Comparison of ENCODE assay signal across 24 cellular contexts in genomic region chr15:34182942-34183341, GRCh38. TPM values are rescaled to one million over a fixed set of nuclear protein-coding genes. Genes with fewer than 3 reads are reported as not detected.
DNase-seq lines count a peak whose midpoint lies in the region; ATAC-seq and TF ChIP-seq lines count a peak whose summit lies in the region.
"Had no signal": no experiment of that assay in that cellular context is flagged by ENCODE, and none has a peak within 500 bp of the region (broad histone marks: within the 10 kb centered on the region; RNA-seq: fewer than 3 reads in every experiment).

No MANE protein-coding gene starts in this region.

- no peak overlapping the region for H3K4me3 Mint-ChIP-seq in endodermal cell
- no peak overlapping the region for H3K4me3 Mint-ChIP-seq in activated CD4-positive, alpha-beta T cell treated with anti-CD3 and anti-CD28 coated beads, Interleukin-2, amount 10 ng/mL, durations not matched to agents 7 days and 5 days
- H3K4me3 Mint-ChIP-seq: activated naive CD8-positive, alpha-beta T cell treated with anti-CD3 and anti-CD28 coated beads for 36 hours; activated T-helper 1 cell treated with anti-CD3 and anti-CD28 coated beads, Interleukin-12 subunit alpha, Interleukin-12 subunit beta, Interleukin-2, Interleukin-4 antibody, amounts not matched to agents 30 ng/mL and 10 ng/mL and 1 ng/mL, durations not matched to agents 14 hours and 24 hours and 36 hours; IgD-negative memory B cell had no signal

- H3F3A ChIP-seq in smooth muscle cell (ENCODE audit: low read depth): no peaks in the 10 kb centered on the region

- CTCF ChIA-PET in activated CD4-positive, alpha-beta T cell treated with anti-CD3 and anti-CD28 coated beads, Interleukin-2, amount 10 ng/mL, durations not matched to agents 7 days and 5 days (lab: Charles Lee): interaction anchor here (1.2 kb wide), 1 partner anchor 35 kb away, joined by 4 read pairs; no protein-coding TSS in a partner anchor

- H3K4me1 Mint-ChIP-seq in endodermal cell: peaks cover 5% of the 10 kb centered on the region
- no peaks in the 10 kb centered on the region for H3K4me1 Mint-ChIP-seq in activated CD4-positive, alpha-beta T cell treated with anti-CD3 and anti-CD28 coated beads, Interleukin-2, amount 10 ng/mL, durations not matched to agents 7 days and 5 days

- DNase-seq in SIG-M5 treated with dmso at 0.1 percent for 504 hours (lab: John Stamatoyannopoulos, UW; ENCODE audit: unreplicated experiment) (peak; percentile 4), SIG-M5 (lab: John Stamatoyannopoulos, UW) (no peak), endodermal cell (peak; percentile 65), left lobe of liver (ENCODE audit: low spot score) (no peak), smooth muscle cell (lab: John Stamatoyannopoulos, UW; ENCODE audit: unreplicated experiment) (no peak), tibial artery (no peak), right cardiac atrium (no peak)
- DNase-seq in activated CD4-positive, alpha-beta T cell treated with anti-CD3 and anti-CD28 coated beads, Interleukin-2, amount 10 ng/mL, durations not matched to agents 7 days and 5 days: no peak
- DNase-seq: activated naive CD8-positive, alpha-beta T cell treated with anti-CD3 and anti-CD28 coated beads for 36 hours; DMS 273 treated with DMSO at 0.1 percent for 48 hours; foreskin melanocyte; left colon; MV-4-11; NCI-H2029; NCI-H446 treated with DMSO at 0.1 percent for 48 hours; NK-92 treated with Interleukin-12 subunit alpha and Interleukin-12 subunit beta, amount 100 ng/mL, for 24 hours; RPMI8226; stimulated activated naive CD8-positive, alpha-beta T cell treated with anti-CD3 and anti-CD28 coated beads, Interleukin-15, Interleukin-2, amounts not matched to agents 100 U/mL and 50 U/mL, for 24 hours; upper lobe of right lung had no signal

- H3K27me3 ChIP-seq in endodermal cell (ENCODE audit: control insufficient read depth, insufficient read depth, low read length, poor library complexity, severe bottlenecking) (no peaks in the 10 kb centered on the region), smooth muscle cell (ENCODE audit: low read depth) (no peaks in the 10 kb centered on the region), tibial artery (no peaks in the 10 kb centered on the region), right cardiac atrium (ENCODE audit: control insufficient read depth, insufficient read depth) (no peaks in the 10 kb centered on the region)
- H3K27me3 ChIP-seq: BLaER1, upper lobe of right lung had no signal

- H3K36me3 Mint-ChIP-seq in endodermal cell (ENCODE audit: low read depth): peaks cover 28% of the 10 kb centered on the region
- peaks cover 32% of the 10 kb centered on the region for H3K36me3 Mint-ChIP-seq in activated CD4-positive, alpha-beta T cell treated with anti-CD3 and anti-CD28 coated beads, Interleukin-2, amount 10 ng/mL, durations not matched to agents 7 days and 5 days (ENCODE audit: low read depth)

- H3K4me1 ChIP-seq in endodermal cell (ENCODE audit: control insufficient read depth, insufficient read depth, low read length) (no peaks in the 10 kb centered on the region), smooth muscle cell (ENCODE audit: low read depth) (no peaks in the 10 kb centered on the region), tibial artery (peaks cover 0 to 15% (median 4%) of the 10 kb centered on the region in 4 donors), right cardiac atrium (ENCODE audit: control insufficient read depth, insufficient read depth, low read length) (no peaks in the 10 kb centered on the region)
- H3K4me1 ChIP-seq: BLaER1 had no signal

- no peak overlapping the region for H2AFZ ChIP-seq in smooth muscle cell (ENCODE audit: low read depth)

- no peaks in the 10 kb centered on the region for H3K27me3 Mint-ChIP-seq in endodermal cell (ENCODE audit: insufficient read depth)
- H3K27me3 Mint-ChIP-seq in activated CD4-positive, alpha-beta T cell treated with anti-CD3 and anti-CD28 coated beads, Interleukin-2, amount 10 ng/mL, durations not matched to agents 7 days and 5 days: no peaks in the 10 kb centered on the region
- H3K27me3 Mint-ChIP-seq: activated naive CD8-positive, alpha-beta T cell treated with anti-CD3 and anti-CD28 coated beads for 36 hours; IgD-negative memory B cell had no signal

- H3K36me3 ChIP-seq in endodermal cell (ENCODE audit: control insufficient read depth, insufficient read depth, low read length): peaks cover 12% of the 10 kb centered on the region
- no peaks in the 10 kb centered on the region for H3K36me3 ChIP-seq in smooth muscle cell (ENCODE audit: low read depth)
- H3K36me3 ChIP-seq in tibial artery: peaks cover 0 to 4% (median 0%) of the 10 kb centered on the region in 3 donors
- H3K36me3 ChIP-seq: upper lobe of right lung had no signal

- TF ChIP-seq CTCF in endodermal cell (conservative IDR thresholded peaks at IDR 0.05): no peak
- no peak for TF ChIP-seq CTCF in smooth muscle cell (IDR thresholded peaks at IDR 0.05; ENCODE audit: borderline replicate concordance, insufficient read depth, poor library complexity, severe bottlenecking)
- TF ChIP-seq CTCF in tibial artery (IDR thresholded peaks at IDR 0.05): no peak

- intact Hi-C loops in tibial artery (cut with DNase I; ENCODE audit: low total_unique reads) (no loop called here), right cardiac atrium (cut with DNase I) (loop anchor here in 1 of 4 donors (10.0 kb wide), 1 partner anchor 48 kb away; no protein-coding TSS in a partner anchor)

- POLR2A ChIA-PET in activated CD4-positive, alpha-beta T cell treated with anti-CD3 and anti-CD28 coated beads, Interleukin-2, amount 10 ng/mL, durations not matched to agents 7 days and 5 days (lab: Charles Lee): no interaction called here

- peak overlapping the region; percentile 44 for H3K27ac Mint-ChIP-seq in endodermal cell
- no peak overlapping the region for H3K27ac Mint-ChIP-seq in activated CD4-positive, alpha-beta T cell treated with anti-CD3 and anti-CD28 coated beads, Interleukin-2, amount 10 ng/mL, durations not matched to agents 7 days and 5 days
- H3K27ac Mint-ChIP-seq: activated naive CD8-positive, alpha-beta T cell treated with anti-CD3 and anti-CD28 coated beads for 36 hours; activated T-helper 1 cell treated with anti-CD3 and anti-CD28 coated beads, Interleukin-12 subunit alpha, Interleukin-12 subunit beta, Interleukin-2, Interleukin-4 antibody, amounts not matched to agents 30 ng/mL and 10 ng/mL and 1 ng/mL, durations not matched to agents 14 hours and 24 hours and 36 hours; IgD-negative memory B cell had no signal

- H3K9ac ChIP-seq in endodermal cell (ENCODE audit: extremely low read depth, low read length, poor library complexity, severe bottlenecking): no peak overlapping the region
- no peak overlapping the region for H3K9ac ChIP-seq in smooth muscle cell (ENCODE audit: low read depth)
- H3K9ac ChIP-seq: BLaER1 had no signal

- peaks cover 17% of the 10 kb centered on the region for H3K9me3 Mint-ChIP-seq in endodermal cell
- H3K9me3 Mint-ChIP-seq in activated CD4-positive, alpha-beta T cell treated with anti-CD3 and anti-CD28 coated beads, Interleukin-2, amount 10 ng/mL, durations not matched to agents 7 days and 5 days: peaks cover 10% of the 10 kb centered on the region
- H3K9me3 Mint-ChIP-seq: activated naive CD8-positive, alpha-beta T cell treated with anti-CD3 and anti-CD28 coated beads for 36 hours had no signal

- H3K79me2 ChIP-seq in smooth muscle cell (ENCODE audit: low read depth): peaks cover 95% of the 10 kb centered on the region

- WGBS in endodermal cell (ENCODE audit: insufficient coverage in 1 of 2, insufficient read length in 1 of 2), 2 experiments: 67 to 71% methylated on average over 4 of the region's 4 CpGs
- 60% methylated on average over 4 of the region's 4 CpGs for WGBS in smooth muscle cell (ENCODE audit: low lambda C conversion rate)
- 58% methylated on average over 4 of the region's 4 CpGs for WGBS in right cardiac atrium

- ATAC-seq in left lobe of liver (peak; percentile 48), right cardiac atrium (no peak)
- ATAC-seq: left colon; stimulated activated naive CD8-positive, alpha-beta T cell treated with anti-CD3 and anti-CD28 coated beads, Interleukin-15, Interleukin-2, amounts not matched to agents 100 U/mL and 50 U/mL, for 24 hours; upper lobe of right lung had no signal

- H3K4me3 ChIP-seq in endodermal cell (ENCODE audit: low read length) (no peak overlapping the region), smooth muscle cell (no peak overlapping the region), tibial artery (no peak overlapping the region), right cardiac atrium (ENCODE audit: low read length) (no peak overlapping the region)
- H3K4me3 ChIP-seq: BLaER1, coronary artery, upper lobe of right lung had no signal

- no peak overlapping the region for H3K4me2 ChIP-seq in smooth muscle cell
- H3K4me2 ChIP-seq: BLaER1 had no signal

- H4K20me1 ChIP-seq in smooth muscle cell (ENCODE audit: low read depth): peaks cover 78% of the 10 kb centered on the region

- peaks cover 24% of the 10 kb centered on the region for H3K9me3 ChIP-seq in endodermal cell (ENCODE audit: control insufficient read depth, low read length)
- H3K9me3 ChIP-seq in smooth muscle cell (replicated peaks; ENCODE audit: low read depth): no peaks in the 10 kb centered on the region
- H3K9me3 ChIP-seq in tibial artery: no peaks in the 10 kb centered on the region
- no peaks in the 10 kb centered on the region for H3K9me3 ChIP-seq in right cardiac atrium (ENCODE audit: control insufficient read depth, low read length)
- H3K9me3 ChIP-seq: upper lobe of right lung had no signal

- H3K27ac ChIP-seq in endodermal cell (ENCODE audit: low read depth, low read length) (no peak overlapping the region), smooth muscle cell (ENCODE audit: low read depth) (peak overlapping the region; percentile 66), tibial artery (no peak overlapping the region), right cardiac atrium (ENCODE audit: low read length) (no peak overlapping the region)
- H3K27ac ChIP-seq: 22Rv1, BLaER1, coronary artery, upper lobe of right lung had no signal

RNA-seq across cellular contexts. Expression of gene KATNBL1, which starts 27.0 kb away (rescaled TPM):
- 10 to 100 TPM; 54.3 to 71.8 TPM for total RNA-seq in endodermal cell
- 74.8 TPM for polyA plus RNA-seq in endodermal cell (2013, experiment 1 of 2)
- polyA plus RNA-seq in endodermal cell (2013, experiment 2 of 2): 72.4 TPM
- total RNA-seq in left lobe of liver: 12.0 TPM
- 91.8 and 145 TPM in 2 replicates for total RNA-seq in smooth muscle cell
- 62.3 and 65.5 TPM in 2 replicates for polyA plus RNA-seq in smooth muscle cell
- total RNA-seq in activated CD4-positive, alpha-beta T cell treated with anti-CD3 and anti-CD28 coated beads, Interleukin-2, amount 10 ng/mL, durations not matched to agents 7 days and 5 days: 10 to 100 TPM; 40.8 to 45.7 TPM
- total RNA-seq in right cardiac atrium: 10 to 100 TPM; 18.3 to 26.1 (median 21.5) TPM
- polyA plus RNA-seq in right cardiac atrium: 12.0 TPM

RNA-seq across cellular contexts. Expression of gene EMC4, which starts 41.9 kb away (rescaled TPM):
- total RNA-seq in endodermal cell (10 to 100 TPM; 90.3 to 94.5 TPM), left lobe of liver (57.6 TPM), smooth muscle cell (128 and 146 TPM in 2 replicates), right cardiac atrium (10 to 100 TPM; 73.9 to 84.0 (median 83.8) TPM)
- 86.7 TPM for polyA plus RNA-seq in endodermal cell (2013, experiment 1 of 2)
- 84.8 TPM for polyA plus RNA-seq in endodermal cell (2013, experiment 2 of 2)
- polyA plus RNA-seq in smooth muscle cell (194 and 227 TPM in 2 replicates), right cardiac atrium (155 TPM)
- 10 to 100 TPM; 72.6 to 78.0 TPM for total RNA-seq in activated CD4-positive, alpha-beta T cell treated with anti-CD3 and anti-CD28 coated beads, Interleukin-2, amount 10 ng/mL, durations not matched to agents 7 days and 5 days

Comparison
In these comparisons a context has a peak if more than half of its experiments do, and no peak if none do; other contexts are left out.
1. DNase-seq: peak in SIG-M5 treated with dmso at 0.1 percent for 504 hours (single experiment) and endodermal cell (single experiment); none in SIG-M5 (single experiment), left lobe of liver (single experiment), smooth muscle cell (single experiment), tibial artery (0 of 2), activated CD4-positive, alpha-beta T cell treated with anti-CD3 and anti-CD28 coated beads, Interleukin-2, amount 10 ng/mL, durations not matched to agents 7 days and 5 days (single experiment) and right cardiac atrium (0 of 3).